ENCODE assay signal across 8 cellular contexts in the genomic region with DNA sequence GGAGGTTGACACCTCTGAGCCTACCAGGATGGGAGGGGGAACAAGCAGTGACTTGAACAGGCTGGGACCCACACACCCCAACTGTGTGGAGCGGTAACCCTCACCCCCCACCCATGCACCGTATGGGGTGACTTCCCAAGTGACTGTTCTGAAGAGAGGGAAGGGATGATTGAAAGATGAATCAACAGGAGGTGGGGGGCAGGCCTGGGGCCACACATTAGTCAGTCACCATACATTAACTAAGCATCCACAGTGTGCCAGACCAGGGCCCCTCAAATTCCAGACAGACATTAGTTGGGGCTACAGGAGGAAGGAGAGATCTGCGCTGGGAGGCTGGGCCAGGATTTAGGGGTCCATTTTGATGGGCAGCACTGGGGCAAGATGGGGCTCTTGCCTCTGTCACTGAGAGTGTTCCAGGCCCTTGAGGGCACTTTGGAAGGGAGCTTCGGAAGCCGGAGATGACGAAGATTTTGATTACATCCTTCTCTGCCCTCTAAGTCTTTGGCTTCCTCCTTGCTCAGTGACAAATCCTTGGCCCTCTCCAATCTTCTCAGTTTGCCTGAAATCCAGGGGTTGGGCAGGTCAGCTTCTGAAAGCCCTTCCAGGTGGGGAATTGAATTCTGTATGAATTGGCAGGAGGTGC. TPM values are rescaled to one million over a fixed set of nuclear protein-coding genes. Genes with fewer than 3 reads are reported as not detected.
A peak's percentile ranks its signal among the peaks of the same experiment; 100 is the strongest.
DNase-seq lines count a peak whose midpoint lies in the region; ATAC-seq and TF ChIP-seq lines count a peak whose summit lies in the region.

No MANE protein-coding gene starts in this region.

- H3K9ac ChIP-seq in ES-I3 (ENCODE audit: low read depth, low read length): peak overlapping the region; percentile 71; the same call in 1 of the 2 replicates

- no peak for TF ChIP-seq POLR2A in GM18505 (IDR thresholded peaks at IDR 0.05; ENCODE audit: borderline replicate concordance, extremely low read depth, insufficient read depth, insufficient read length)

- H3K4me3 ChIP-seq in Panc1 (ENCODE audit: low read depth in 2 of 2, low read length in 2 of 2) (peak overlapping the region; percentile 73 to 79), epithelial cell of proximal tubule (ENCODE audit: low read depth, low read length) (peak overlapping the region; percentile 96)

- no peak for DNase-seq in Panc1 (ENCODE audit: low read depth, low spot score)
- DNase-seq in epithelial cell of proximal tubule (ENCODE audit: low read depth): no peak
- DNase-seq in progenitor cell of endocrine pancreas (ENCODE audit: low spot score, unreplicated experiment): no peak
- no peak for DNase-seq in COR-L47 (lab: John Stamatoyannopoulos, UW)
- no peak for DNase-seq in Ammon's horn (ENCODE audit: low spot score)

- POLR2A ChIA-PET in Panc1 (lab: Charles Lee): interaction anchor here (0.9 kb wide), 1 partner anchor 112 kb away, joined by 3 read pairs; no protein-coding TSS in a partner anchor

- H3K9me3 ChIP-seq in ES-I3 (ENCODE audit: control insufficient read depth, insufficient read depth, low read length) (no peaks in the 10 kb centered on the region), Panc1 (ENCODE audit: control insufficient read depth, insufficient read depth, low read depth, low read length) (no peaks in the 10 kb centered on the region)

- in situ Hi-C loops in Panc1 (cut with HindIII; ENCODE audit: low pct_unique_long_range_greater_than_20kb, low sequenced_read_pairs): no loop called here

- H3K36me3 Mint-ChIP-seq in progenitor cell of endocrine pancreas (ENCODE audit: insufficient read depth): no peaks in the 10 kb centered on the region

- H3K27me3 ChIP-seq in Panc1 (ENCODE audit: control insufficient read depth, insufficient read depth, low read length): no peaks in the 10 kb centered on the region

- H3K9me3 Mint-ChIP-seq in progenitor cell of endocrine pancreas (ENCODE audit: low read depth): no peaks in the 10 kb centered on the region

- TSS peak; percentile 86 for BruUV-seq in Panc1 (replicated peaks; lab: Mats Ljungman, UMichigan)

- ATAC-seq in Panc1: no peak
- no peak for ATAC-seq in GM18505 (IDR thresholded peaks at IDR 0.05; ENCODE audit: unreplicated experiment)
- no peak for ATAC-seq in GM18867 (IDR thresholded peaks at IDR 0.05; ENCODE audit: unreplicated experiment)

- H3K27me3 Mint-ChIP-seq in progenitor cell of endocrine pancreas: no peaks in the 10 kb centered on the region

- H3K4me1 ChIP-seq in ES-I3 (ENCODE audit: insufficient read depth, low read length) (peaks cover 15% of the 10 kb centered on the region), Panc1 (ENCODE audit: control insufficient read depth, insufficient read depth, low read length) (peaks cover 16% of the 10 kb centered on the region)

- intact Hi-C loops in Panc1 (cut with micrococcal nuclease; ENCODE audit: unreplicated experiment): loop anchor here (5.0 kb wide), 1 partner anchor 135 kb away; no protein-coding TSS in a partner anchor

- TF ChIP-seq CTCF in Panc1 (IDR thresholded peaks at IDR 0.05) (no peak), epithelial cell of proximal tubule (conservative IDR thresholded peaks at IDR 0.05; ENCODE audit: low read depth, low read length) (no peak), progenitor cell of endocrine pancreas (IDR thresholded peaks at IDR 0.05; ENCODE audit: unreplicated experiment) (no peak)

- peak overlapping the region; percentile 76 for H3K27ac ChIP-seq in Panc1 (ENCODE audit: low read length)

- H3K4me3 Mint-ChIP-seq in progenitor cell of endocrine pancreas (ENCODE audit: low read depth): peak overlapping the region; percentile 87

- CTCF ChIA-PET in Panc1 (lab: Charles Lee): no interaction called here

- peaks cover 42% of the 10 kb centered on the region for H3K4me1 Mint-ChIP-seq in progenitor cell of endocrine pancreas (ENCODE audit: low read depth)

- peak overlapping the region; percentile 100 for H3K27ac Mint-ChIP-seq in progenitor cell of endocrine pancreas

- H3K36me3 ChIP-seq in ES-I3 (ENCODE audit: insufficient read depth, low read length) (no peaks in the 10 kb centered on the region), Panc1 (ENCODE audit: control insufficient read depth, insufficient read depth, low read length) (peaks cover 5% of the 10 kb centered on the region; the same call in 1 of the 2 replicates)

RNA-seq across cellular contexts. Expression of gene SMTN, which starts 1.0 kb away (rescaled TPM):
- 71.7 TPM for total RNA-seq in Panc1 (2021; ENCODE audit: unreplicated experiment)
- 51.5 TPM for polyA plus RNA-seq in Panc1 (2012; ENCODE audit: insufficient read length)
- 138 and 166 TPM in 2 replicates for total RNA-seq in epithelial cell of proximal tubule
- 40.8 and 48.0 TPM in 2 replicates for total RNA-seq in progenitor cell of endocrine pancreas

RNA-seq across cellular contexts. Expression of gene SELENOM, which starts 25.3 kb away (rescaled TPM):
- total RNA-seq in Panc1 (2021; ENCODE audit: unreplicated experiment) (84.4 TPM), epithelial cell of proximal tubule (18.9 and 56.3 TPM in 2 replicates), progenitor cell of endocrine pancreas (3.1 and 3.7 TPM in 2 replicates)
- 108 TPM for polyA plus RNA-seq in Panc1 (2012; ENCODE audit: insufficient read length)

RNA-seq across cellular contexts. Expression of gene INPP5J, which starts 40.7 kb away (rescaled TPM):
- total RNA-seq in Panc1 (2021; ENCODE audit: unreplicated experiment): 1.7 TPM
- 2.1 TPM for polyA plus RNA-seq in Panc1 (2012; ENCODE audit: insufficient read length)
- total RNA-seq in epithelial cell of proximal tubule: 1.2 and 3.0 TPM in 2 replicates
- total RNA-seq in progenitor cell of endocrine pancreas: 14.8 and 17.9 TPM in 2 replicates

RNA-seq across cellular contexts. Expression of gene PLA2G3, which starts 58.2 kb away (rescaled TPM):
- total RNA-seq in Panc1 (2021; ENCODE audit: unreplicated experiment): not detected
- not detected for polyA plus RNA-seq in Panc1 (2012; ENCODE audit: insufficient read length)
- total RNA-seq in epithelial cell of proximal tubule: 2.0 TPM in 1 of 2 replicates, not detected in the other
- total RNA-seq in progenitor cell of endocrine pancreas: 2.6 and 4.6 TPM in 2 replicates
